ENCODE assay signal across 20 cellular contexts in the genomic region with DNA sequence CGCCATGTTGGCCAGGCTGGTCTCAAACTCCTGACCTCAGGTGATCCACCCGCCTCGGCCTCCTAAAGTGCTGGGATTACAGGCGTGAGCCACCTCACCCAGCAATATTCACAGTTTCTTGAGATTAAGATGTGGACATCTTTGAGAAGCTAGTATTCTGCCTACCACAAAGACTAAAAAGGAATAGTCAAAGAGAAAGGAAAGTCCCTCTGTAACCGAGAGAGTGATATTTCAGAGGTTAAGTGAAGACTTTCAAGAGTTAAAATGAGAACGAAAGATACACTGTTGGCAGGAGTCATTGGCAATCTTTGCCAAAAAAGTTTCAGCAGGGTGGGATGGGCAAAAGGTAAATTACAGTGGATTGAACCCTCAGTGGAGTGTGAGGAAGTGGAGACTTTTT. TPM values are rescaled to one million over a fixed set of nuclear protein-coding genes. Genes with fewer than 3 reads are reported as not detected.
DNase-seq lines count a peak whose midpoint lies in the region; ATAC-seq, FAIRE-seq and TF ChIP-seq lines count a peak whose summit lies in the region.
"Had no signal": no experiment of that assay in that cellular context is flagged by ENCODE, and none has a peak within 500 bp of the region (broad histone marks: within the 10 kb centered on the region; RNA-seq: fewer than 3 reads in every experiment).

No MANE protein-coding gene starts in this region.

- no peaks in the 10 kb centered on the region for H3K27me3 ChIP-seq in testis
- H3K27me3 ChIP-seq: breast epithelium had no signal

- H3K36me3 Mint-ChIP-seq in activated naive CD4-positive, alpha-beta T cell treated with anti-CD3 and anti-CD28 coated beads for 36 hours (ENCODE audit: low read depth) = peaks cover 55% of the 10 kb centered on the region
- H3K36me3 Mint-ChIP-seq in activated CD4-positive, alpha-beta memory T cell treated with anti-CD3 and anti-CD28 coated beads, Interleukin-2, amount 10 ng/mL, durations not matched to agents 7 days and 5 days (ENCODE audit: low read depth) = peaks cover 74% of the 10 kb centered on the region
- peaks cover 65% of the 10 kb centered on the region for H3K36me3 Mint-ChIP-seq in stimulated activated memory B cell treated with anti-CD40 and anti-IgM and Interleukin-4, amounts not matched to agents 10 μg/mL and 1 μg/mL and 100 μg/mL, for 72 hours

- no peaks in the 10 kb centered on the region for H3K9me3 ChIP-seq in testis
- H3K9me3 ChIP-seq: breast epithelium, psoas muscle had no signal

- peak overlapping the region; percentile 65 for H3K27ac Mint-ChIP-seq in activated naive CD4-positive, alpha-beta T cell treated with anti-CD3 and anti-CD28 coated beads for 36 hours
- peak overlapping the region; percentile 56 for H3K27ac Mint-ChIP-seq in activated CD4-positive, alpha-beta memory T cell treated with anti-CD3 and anti-CD28 coated beads, Interleukin-2, amount 10 ng/mL, durations not matched to agents 7 days and 5 days
- H3K27ac Mint-ChIP-seq in stimulated activated memory B cell treated with anti-CD40 and anti-IgM and Interleukin-4, amounts not matched to agents 10 μg/mL and 1 μg/mL and 100 μg/mL, for 72 hours = peak overlapping the region; percentile 40

- no peak for TF ChIP-seq CTCF in testis (IDR thresholded peaks at IDR 0.05)

- ATAC-seq in stimulated activated memory B cell treated with anti-CD40 and anti-IgM and Interleukin-4, amounts not matched to agents 10 μg/mL and 1 μg/mL and 100 μg/mL, for 72 hours = no peak
- ATAC-seq in left cardiac atrium = no peak
- ATAC-seq: psoas muscle had no signal

- H3K4me1 Mint-ChIP-seq in activated naive CD4-positive, alpha-beta T cell treated with anti-CD3 and anti-CD28 coated beads for 36 hours (ENCODE audit: low read depth) = peaks cover 39% of the 10 kb centered on the region
- H3K4me1 Mint-ChIP-seq in activated CD4-positive, alpha-beta memory T cell treated with anti-CD3 and anti-CD28 coated beads, Interleukin-2, amount 10 ng/mL, durations not matched to agents 7 days and 5 days = peaks cover 32% of the 10 kb centered on the region
- H3K4me1 Mint-ChIP-seq in stimulated activated memory B cell treated with anti-CD40 and anti-IgM and Interleukin-4, amounts not matched to agents 10 μg/mL and 1 μg/mL and 100 μg/mL, for 72 hours = no peaks in the 10 kb centered on the region

- no peak for DNase-seq in activated naive CD4-positive, alpha-beta T cell treated with anti-CD3 and anti-CD28 coated beads for 36 hours
- no peak for DNase-seq in activated naive CD4-positive, alpha-beta T cell treated with anti-CD3 and anti-CD28 coated beads, Interleukin-2, amount 50 U/mL, for 16 hours
- no peak for DNase-seq in GM18507 (ENCODE audit: extremely low spot score, insufficient read length, low read depth)
- no peak for DNase-seq in activated CD4-positive, alpha-beta memory T cell treated with anti-CD3 and anti-CD28 coated beads, Interleukin-2, amount 10 ng/mL, durations not matched to agents 7 days and 5 days
- DNase-seq in testis = no peak
- DNase-seq in left cardiac atrium = no peak
- no peak for DNase-seq in cerebellum (ENCODE audit: low spot score)
- DNase-seq: activated CD4-positive, alpha-beta T cell treated with anti-CD3 and anti-CD28 coated beads, Interleukin-2, amount 50 U/mL, for 1 hour; amniotic stem cell; GM23248; kidney; NCI-H1694; NCI-H2171; NCI-H524; psoas muscle had no signal

- H3K27ac ChIP-seq in testis = no peak overlapping the region
- H3K27ac ChIP-seq: breast epithelium, coronary artery, GM23248, psoas muscle had no signal

- TF ChIP-seq POLR2A in testis (IDR thresholded peaks at IDR 0.05) = no peak

- intact Hi-C loops in activated naive CD4-positive, alpha-beta T cell treated with anti-CD3 and anti-CD28 coated beads for 36 hours (cut with micrococcal nuclease) = loop anchor here (1.0 kb wide), 1 partner anchor 28 kb away; the partner anchor contains the start of gene RAB5B
- intact Hi-C loops in testis (cut with DNase I; ENCODE audit: low total_unique reads) (no loop called here), left cardiac atrium (cut with DNase I) (no loop called here)

- peak; percentile 29 for FAIRE-seq in GM18507 (lab: Jason Lieb, UNC)
- FAIRE-seq: GM12892, kidney had no signal

- CTCF ChIA-PET in activated naive CD4-positive, alpha-beta T cell treated with anti-CD3 and anti-CD28 coated beads for 36 hours (lab: Charles Lee) = interaction anchor here (0.8 to 1.2 kb wide), 4 partner anchors 10 to 208 kb away, joined by 3 to 4 read pairs (median 4); no protein-coding TSS in a partner anchor
- CTCF ChIA-PET in activated CD4-positive, alpha-beta memory T cell treated with anti-CD3 and anti-CD28 coated beads, Interleukin-2, amount 10 ng/mL, durations not matched to agents 7 days and 5 days (lab: Charles Lee) = interaction anchor here (0.6 kb wide), 1 partner anchor 94 kb away, joined by 3 read pairs; no protein-coding TSS in a partner anchor

- POLR2A ChIA-PET in activated CD4-positive, alpha-beta memory T cell treated with anti-CD3 and anti-CD28 coated beads, Interleukin-2, amount 10 ng/mL, durations not matched to agents 7 days and 5 days (lab: Charles Lee) = no interaction called here

- WGBS in testis, 2 donors = 87 to 88% methylated on average over 6 of the region's 6 CpGs

- H3K36me3 ChIP-seq in testis (ENCODE audit: low read depth, missing control alignments) = no peaks in the 10 kb centered on the region
- H3K36me3 ChIP-seq: breast epithelium had no signal

- H3K4me1 ChIP-seq in testis = no peaks in the 10 kb centered on the region
- H3K4me1 ChIP-seq: breast epithelium, psoas muscle had no signal

- H3K4me3 ChIP-seq in testis = no peak overlapping the region
- H3K4me3 ChIP-seq: breast epithelium, coronary artery, GM23248, lung, psoas muscle had no signal

- H3K4me3 Mint-ChIP-seq in activated naive CD4-positive, alpha-beta T cell treated with anti-CD3 and anti-CD28 coated beads for 36 hours = no peak overlapping the region
- no peak overlapping the region for H3K4me3 Mint-ChIP-seq in activated CD4-positive, alpha-beta memory T cell treated with anti-CD3 and anti-CD28 coated beads, Interleukin-2, amount 10 ng/mL, durations not matched to agents 7 days and 5 days
- no peak overlapping the region for H3K4me3 Mint-ChIP-seq in stimulated activated memory B cell treated with anti-CD40 and anti-IgM and Interleukin-4, amounts not matched to agents 10 μg/mL and 1 μg/mL and 100 μg/mL, for 72 hours

- H3K9me3 Mint-ChIP-seq in activated naive CD4-positive, alpha-beta T cell treated with anti-CD3 and anti-CD28 coated beads for 36 hours = no peaks in the 10 kb centered on the region
- no peaks in the 10 kb centered on the region for H3K9me3 Mint-ChIP-seq in activated CD4-positive, alpha-beta memory T cell treated with anti-CD3 and anti-CD28 coated beads, Interleukin-2, amount 10 ng/mL, durations not matched to agents 7 days and 5 days
- H3K9me3 Mint-ChIP-seq in stimulated activated memory B cell treated with anti-CD40 and anti-IgM and Interleukin-4, amounts not matched to agents 10 μg/mL and 1 μg/mL and 100 μg/mL, for 72 hours = no peaks in the 10 kb centered on the region

- H3K27me3 Mint-ChIP-seq in activated naive CD4-positive, alpha-beta T cell treated with anti-CD3 and anti-CD28 coated beads for 36 hours (ENCODE audit: low read depth) = no peaks in the 10 kb centered on the region
- no peaks in the 10 kb centered on the region for H3K27me3 Mint-ChIP-seq in activated CD4-positive, alpha-beta memory T cell treated with anti-CD3 and anti-CD28 coated beads, Interleukin-2, amount 10 ng/mL, durations not matched to agents 7 days and 5 days
- H3K27me3 Mint-ChIP-seq in stimulated activated memory B cell treated with anti-CD40 and anti-IgM and Interleukin-4, amounts not matched to agents 10 μg/mL and 1 μg/mL and 100 μg/mL, for 72 hours = no peaks in the 10 kb centered on the region

RNA-seq across cellular contexts. Expression of gene DGKA, which starts 15.6 kb away (rescaled TPM):
- 100 to 1,000 TPM; 285 to 331 TPM for total RNA-seq in activated naive CD4-positive, alpha-beta T cell treated with anti-CD3 and anti-CD28 coated beads for 36 hours
- total RNA-seq in activated CD4-positive, alpha-beta memory T cell treated with anti-CD3 and anti-CD28 coated beads, Interleukin-2, amount 10 ng/mL, durations not matched to agents 7 days and 5 days = 100 to 1,000 TPM; 427 to 431 TPM
- total RNA-seq in testis (10 to 100 TPM; 28.9 to 40.4 TPM), left cardiac atrium (10 to 100 TPM; 17.3 to 19.8 TPM), cerebellum (14.0 TPM)
- 40.3 TPM for polyA plus RNA-seq in testis (ENCODE audit: insufficient read depth, low read depth, low replicate concordance)

RNA-seq across cellular contexts. Expression of gene PYM1, which starts 18.9 kb away (rescaled TPM):
- total RNA-seq in activated naive CD4-positive, alpha-beta T cell treated with anti-CD3 and anti-CD28 coated beads for 36 hours = 10 to 100 TPM; 18.8 to 19.3 TPM
- 10 to 100 TPM; 54.2 to 56.0 TPM for total RNA-seq in activated CD4-positive, alpha-beta memory T cell treated with anti-CD3 and anti-CD28 coated beads, Interleukin-2, amount 10 ng/mL, durations not matched to agents 7 days and 5 days
- total RNA-seq in testis (10 to 100 TPM; 51.8 to 71.3 TPM), left cardiac atrium (10 to 100 TPM; 16.0 to 21.2 TPM), cerebellum (11.0 TPM)
- 51.6 TPM for polyA plus RNA-seq in testis (ENCODE audit: insufficient read depth, low read depth, low replicate concordance)

RNA-seq across cellular contexts. Expression of gene PMEL, which starts 19.3 kb away (rescaled TPM):
- total RNA-seq in activated naive CD4-positive, alpha-beta T cell treated with anti-CD3 and anti-CD28 coated beads for 36 hours = 1 to 10 TPM; 1.2 to 1.5 TPM
- under 1 TPM; 0.33 to 0.60 TPM for total RNA-seq in activated CD4-positive, alpha-beta memory T cell treated with anti-CD3 and anti-CD28 coated beads, Interleukin-2, amount 10 ng/mL, durations not matched to agents 7 days and 5 days
- total RNA-seq in testis (10 to 100 TPM in 1 of 2 donors, 1 to 10 TPM in 1; 8.9 to 11.1 TPM), left cardiac atrium (under 1 TPM; 0.65 to 0.81 TPM), cerebellum (0.54 TPM)
- polyA plus RNA-seq in testis (ENCODE audit: insufficient read depth, low read depth, low replicate concordance) = 8.2 TPM

RNA-seq across cellular contexts. Expression of gene CDK2, which starts 20.1 kb away (rescaled TPM):
- 100 to 1,000 TPM; 121 to 126 TPM for total RNA-seq in activated naive CD4-positive, alpha-beta T cell treated with anti-CD3 and anti-CD28 coated beads for 36 hours
- 10 to 100 TPM; 88.9 to 98.9 TPM for total RNA-seq in activated CD4-positive, alpha-beta memory T cell treated with anti-CD3 and anti-CD28 coated beads, Interleukin-2, amount 10 ng/mL, durations not matched to agents 7 days and 5 days
- 10 to 100 TPM; 16.5 to 20.3 TPM for total RNA-seq in testis
- 19.8 TPM for polyA plus RNA-seq in testis (ENCODE audit: insufficient read depth, low read depth, low replicate concordance)
- total RNA-seq in left cardiac atrium = 10 to 100 TPM; 14.1 to 18.2 TPM
- 25.7 TPM for total RNA-seq in cerebellum

RNA-seq across cellular contexts. Expression of gene RAB5B, which starts 27.3 kb away (rescaled TPM):
- 10 to 100 TPM; 33.2 to 35.7 TPM for total RNA-seq in activated naive CD4-positive, alpha-beta T cell treated with anti-CD3 and anti-CD28 coated beads for 36 hours
- 10 to 100 TPM; 70.1 to 71.5 TPM for total RNA-seq in activated CD4-positive, alpha-beta memory T cell treated with anti-CD3 and anti-CD28 coated beads, Interleukin-2, amount 10 ng/mL, durations not matched to agents 7 days and 5 days
- total RNA-seq in testis (100 to 1,000 TPM; 144 to 198 TPM), left cardiac atrium (100 to 1,000 TPM; 105 to 114 TPM), cerebellum (46.5 TPM)
- polyA plus RNA-seq in testis (ENCODE audit: insufficient read depth, low read depth, low replicate concordance) = 139 TPM

Comparison
In these comparisons a context has a peak if more than half of its experiments do, and no peak if none do; other contexts are left out.
1. RNA of gene DGKA, which starts 15.6 kb away (total RNA-seq): 427 to 431 TPM in activated CD4-positive, alpha-beta memory T cell treated with anti-CD3 and anti-CD28 coated beads, Interleukin-2, amount 10 ng/mL, durations not matched to agents 7 days and 5 days and 285 to 331 TPM in activated naive CD4-positive, alpha-beta T cell treated with anti-CD3 and anti-CD28 coated beads for 36 hours; 28.9 to 40.4 TPM in testis, 17.3 to 19.8 TPM in left cardiac atrium and 14.0 TPM in cerebellum (single experiment); every median in the first group is over 4 times any median in the second.
2. Peak in every context shown above with its lines, with median percentiles within 50 percentile points of each other: H3K27ac Mint-ChIP-seq.